ENCODE assay signal across 8 cellular contexts in genomic region chr3:84959470-84960380, GRCh38. TPM values are rescaled to one million over a fixed set of nuclear protein-coding genes. Genes with fewer than 3 reads are reported as not detected.
DNase-seq lines count a peak whose midpoint lies in the region; ATAC-seq lines count a peak whose summit lies in the region.

No MANE protein-coding gene starts in this region.

- H3K4me3 Mint-ChIP-seq in activated CD8-positive, alpha-beta T cell treated with anti-CD3 and anti-CD28 coated beads, Interleukin-2, amount 10 ng/mL, durations not matched to agents 7 days and 5 days = peak overlapping the region; percentile 22
- H3K4me3 Mint-ChIP-seq in stimulated activated naive B cell treated with anti-CD40 and anti-IgM and Interleukin-4, amounts not matched to agents 10 μg/mL and 1 μg/mL and 100 μg/mL, for 72 hours = peak overlapping the region; percentile 80 to 88

- ATAC-seq in activated CD8-positive, alpha-beta T cell treated with anti-CD3 and anti-CD28 coated beads, Interleukin-2, amount 10 ng/mL, durations not matched to agents 7 days and 5 days = no peak
- no peak for ATAC-seq in stimulated activated naive B cell treated with anti-CD40 and anti-IgM and Interleukin-4, amounts not matched to agents 10 μg/mL and 1 μg/mL and 100 μg/mL, for 72 hours (replicated peaks)
- no peak for ATAC-seq in left lobe of liver

- POLR2A ChIA-PET in activated CD8-positive, alpha-beta T cell treated with anti-CD3 and anti-CD28 coated beads, Interleukin-2, amount 10 ng/mL, durations not matched to agents 7 days and 5 days (lab: Charles Lee) = no interaction called here

- CTCF ChIA-PET in activated CD8-positive, alpha-beta T cell treated with anti-CD3 and anti-CD28 coated beads, Interleukin-2, amount 10 ng/mL, durations not matched to agents 7 days and 5 days (lab: Charles Lee) = no interaction called here

- peaks cover 11% of the 10 kb centered on the region for H3K4me1 Mint-ChIP-seq in activated CD8-positive, alpha-beta T cell treated with anti-CD3 and anti-CD28 coated beads, Interleukin-2, amount 10 ng/mL, durations not matched to agents 7 days and 5 days (ENCODE audit: low read depth)
- peaks cover 15 to 28% of the 10 kb centered on the region in 2 donors for H3K4me1 Mint-ChIP-seq in stimulated activated naive B cell treated with anti-CD40 and anti-IgM and Interleukin-4, amounts not matched to agents 10 μg/mL and 1 μg/mL and 100 μg/mL, for 72 hours

- H3K9me3 Mint-ChIP-seq in activated CD8-positive, alpha-beta T cell treated with anti-CD3 and anti-CD28 coated beads, Interleukin-2, amount 10 ng/mL, durations not matched to agents 7 days and 5 days (ENCODE audit: insufficient read depth) = no peaks in the 10 kb centered on the region
- peaks cover 3 to 10% of the 10 kb centered on the region in 2 donors for H3K9me3 Mint-ChIP-seq in stimulated activated naive B cell treated with anti-CD40 and anti-IgM and Interleukin-4, amounts not matched to agents 10 μg/mL and 1 μg/mL and 100 μg/mL, for 72 hours

- DNase-seq in NCI-H2081 (lab: John Stamatoyannopoulos, UW) (peak; percentile 4 to 47), NCI-H2081 treated with DMSO at 0.1 percent for 48 hours (lab: John Stamatoyannopoulos, UW) (no peak), RKO (ENCODE audit: low spot score) (no peak), left lobe of liver (ENCODE audit: low spot score) (no peak), ACHN (no peak)
- no peak for DNase-seq in activated CD8-positive, alpha-beta T cell treated with anti-CD3 and anti-CD28 coated beads, Interleukin-2, amount 10 ng/mL, durations not matched to agents 7 days and 5 days
- DNase-seq in stimulated activated naive B cell treated with anti-CD40 and anti-IgM and Interleukin-4, amounts not matched to agents 10 μg/mL and 1 μg/mL and 100 μg/mL, for 72 hours = no peak

- H3K4me3 ChIP-seq in iPS-11a (ENCODE audit: low read depth, low read length) = peak overlapping the region; percentile 86

- no peak overlapping the region for H3K27ac Mint-ChIP-seq in activated CD8-positive, alpha-beta T cell treated with anti-CD3 and anti-CD28 coated beads, Interleukin-2, amount 10 ng/mL, durations not matched to agents 7 days and 5 days
- no peak overlapping the region for H3K27ac Mint-ChIP-seq in stimulated activated naive B cell treated with anti-CD40 and anti-IgM and Interleukin-4, amounts not matched to agents 10 μg/mL and 1 μg/mL and 100 μg/mL, for 72 hours

- no peaks in the 10 kb centered on the region for H3K36me3 Mint-ChIP-seq in activated CD8-positive, alpha-beta T cell treated with anti-CD3 and anti-CD28 coated beads, Interleukin-2, amount 10 ng/mL, durations not matched to agents 7 days and 5 days (ENCODE audit: low read depth)
- H3K36me3 Mint-ChIP-seq in stimulated activated naive B cell treated with anti-CD40 and anti-IgM and Interleukin-4, amounts not matched to agents 10 μg/mL and 1 μg/mL and 100 μg/mL, for 72 hours = peaks cover 0 to 7% of the 10 kb centered on the region in 2 donors

- H3K27me3 Mint-ChIP-seq in activated CD8-positive, alpha-beta T cell treated with anti-CD3 and anti-CD28 coated beads, Interleukin-2, amount 10 ng/mL, durations not matched to agents 7 days and 5 days (ENCODE audit: low read depth) = peaks cover 27% of the 10 kb centered on the region
- H3K27me3 Mint-ChIP-seq in stimulated activated naive B cell treated with anti-CD40 and anti-IgM and Interleukin-4, amounts not matched to agents 10 μg/mL and 1 μg/mL and 100 μg/mL, for 72 hours = peaks cover 45 to 60% of the 10 kb centered on the region in 2 donors

- in situ Hi-C loops in ACHN (cut with HindIII; ENCODE audit: low pct_ligation_motif_present, low pct_unique_long_range_greater_than_20kb, low sequenced_read_pairs) = no loop called here

RNA-seq across cellular contexts. Expression of gene CADM2, which starts 0.9 kb away (rescaled TPM):
- total RNA-seq in activated CD8-positive, alpha-beta T cell treated with anti-CD3 and anti-CD28 coated beads, Interleukin-2, amount 10 ng/mL, durations not matched to agents 7 days and 5 days = under 1 TPM; 0.21 to 0.29 TPM
- 0.08 TPM for total RNA-seq in left lobe of liver

Comparison
In these comparisons a context has a peak if more than half of its experiments do, and no peak if none do; other contexts are left out.
1. DNase-seq: peak in NCI-H2081 (2 of 2); none in NCI-H2081 treated with DMSO at 0.1 percent for 48 hours (single experiment), activated CD8-positive, alpha-beta T cell treated with anti-CD3 and anti-CD28 coated beads, Interleukin-2, amount 10 ng/mL, durations not matched to agents 7 days and 5 days (single experiment), stimulated activated naive B cell treated with anti-CD40 and anti-IgM and Interleukin-4, amounts not matched to agents 10 μg/mL and 1 μg/mL and 100 μg/mL, for 72 hours (single experiment), RKO (single experiment), left lobe of liver (single experiment) and ACHN (single experiment).